In genomic region chr11:59426361-59427067, GRCh38 we compare ENCODE assay signal across 25 cellular contexts. TPM values are rescaled to one million over a fixed set of nuclear protein-coding genes. Genes with fewer than 3 reads are reported as not detected.
DNase-seq lines count a peak whose midpoint lies in the region; ATAC-seq, FAIRE-seq and TF ChIP-seq lines count a peak whose summit lies in the region.
"Had no signal": no experiment of that assay in that cellular context is flagged by ENCODE, and none has a peak within 500 bp of the region (broad histone marks: within the 10 kb centered on the region; RNA-seq: fewer than 3 reads in every experiment).

Gene OR5A2 (minus strand): TSS chr11:59426413. CDS start chr11:59422953, 3,460 bp downstream.

- no peak within 1 kb of the TSS for H3K4ac ChIP-seq in H1 (replicated peaks; ENCODE audit: insufficient read length, low read depth, low read length)

- H4K5ac ChIP-seq in H1 (ENCODE audit: insufficient read length, low read depth, low read length), result no peak within 1 kb of the TSS

- TF ChIP-seq CTCF in H1 (IDR thresholded peaks at IDR 0.05; ENCODE audit: control extremely low read depth in 1 of 3, insufficient read depth in 1 of 3, low read depth in 1 of 3, low read length in 3 of 3) (no peak), neural cell (IDR thresholded peaks at IDR 0.05; ENCODE audit: poor library complexity, severe bottlenecking) (no peak), ovary (IDR thresholded peaks at IDR 0.05) (no peak)

- peak within 1 kb of the TSS; percentile 40 to 46; a peak in 3 of 4 replicates for H3K4me2 ChIP-seq in H1 (ENCODE audit: insufficient read depth in 1 of 2, low read depth in 2 of 2, low read length in 2 of 2)
- H3K4me2 ChIP-seq in neural cell (ENCODE audit: low read length), result no peak within 1 kb of the TSS

- H3K14ac ChIP-seq in H1 (ENCODE audit: insufficient read length), result no peak within 1 kb of the TSS

- peak within 1 kb of the TSS; percentile 67; the same call in 1 of the 2 replicates for H2AFZ ChIP-seq in H1 (ENCODE audit: low read length)
- H2AFZ ChIP-seq in neural cell (ENCODE audit: low read depth, low read length), result peak within 1 kb of the TSS; percentile 36

- no peaks in the 10 kb centered on the region for H3K27me3 ChIP-seq in H7 (ENCODE audit: control insufficient read depth, insufficient read depth, low read length)
- H3K27me3 ChIP-seq in H1 (replicated peaks in 1 of 4; ENCODE audit: control insufficient read depth in 3 of 4, extremely low read depth in 1 of 4, insufficient read depth in 3 of 4, low read length in 3 of 4), result no peaks in the 10 kb centered on the region
- H3K27me3 ChIP-seq in neural cell (ENCODE audit: insufficient read depth, low read depth, low read length), result no peaks in the 10 kb centered on the region
- H3K27me3 ChIP-seq in ovary, result no peaks in the 10 kb centered on the region
- H3K27me3 ChIP-seq: uterus had no signal

- peak within 1 kb of the TSS; percentile 24 for H2BK20ac ChIP-seq in H1 (ENCODE audit: low read length)

- intact Hi-C loops in ovary (cut with DNase I), result no loop called here

- peak within 1 kb of the TSS; percentile 27 for H2BK120ac ChIP-seq in H1 (replicated peaks; ENCODE audit: low read depth, low read length)

- no peaks in the 10 kb centered on the region for H3F3A ChIP-seq in neural cell (ENCODE audit: insufficient read depth, low read length, poor library complexity, severe bottlenecking)

- 0 out of 2 replicates have a peak within 1 kb of the TSS, but pooled peaks have one; percentile 30 for H2BK12ac ChIP-seq in H1 (ENCODE audit: low read depth, low read length)

- H4K8ac ChIP-seq in H1 (ENCODE audit: extremely low read depth, insufficient read depth, low read length), result no peak within 1 kb of the TSS

- no peak within 1 kb of the TSS for H3K4me3 ChIP-seq in H7 (ENCODE audit: insufficient read depth, low read depth, low read length)
- H3K4me3 ChIP-seq in H1 (ENCODE audit: extremely low read depth in 1 of 4, insufficient read depth in 2 of 4, low read depth in 3 of 4, low read length in 4 of 4), result peak within 1 kb of the TSS in 2 of 4 experiments; percentile 0 to 22; a peak in 2 of 8 replicates
- peak within 1 kb of the TSS; percentile 16 for H3K4me3 ChIP-seq in neural cell (ENCODE audit: low read length)
- H3K4me3 ChIP-seq in ovary, result no peak within 1 kb of the TSS
- H3K4me3 ChIP-seq: prostate gland, skin epidermis, uterus had no signal

- no peak for ATAC-seq in HG03159 (IDR thresholded peaks at IDR 0.05; ENCODE audit: unreplicated experiment)
- ATAC-seq: foreskin keratinocyte; naive thymus-derived CD8-positive, alpha-beta T cell; Right ventricle myocardium inferior; T-cell had no signal

- H3K23ac ChIP-seq in H1 (ENCODE audit: insufficient read length), result no peak within 1 kb of the TSS

- no peaks in the 10 kb centered on the region for H3K79me1 ChIP-seq in H1 (ENCODE audit: low read depth, low read length)

- H3K9me2 ChIP-seq in neural cell (ENCODE audit: insufficient read depth, low read length), result no peaks in the 10 kb centered on the region

- TF ChIP-seq RAD21 in H1 (IDR thresholded peaks at IDR 0.05 in 1 of 2, conservative IDR thresholded peaks at IDR 0.05 in 1 of 2; ENCODE audit: low read depth in 2 of 2, low read length in 2 of 2), result no peak
- no peak for TF ChIP-seq RAD21 in neural cell (conservative IDR thresholded peaks at IDR 0.05)

- H3K18ac ChIP-seq in H1 (ENCODE audit: extremely low read depth, low read length), result peak within 1 kb of the TSS; percentile 7; the same call in 1 of the 2 replicates

- H3K9ac ChIP-seq in H1 (replicated peaks in 1 of 4; ENCODE audit: extremely low read depth in 1 of 4, low read depth in 3 of 4, low read length in 3 of 4) (no peak within 1 kb of the TSS), neural cell (ENCODE audit: low read length) (no peak within 1 kb of the TSS)

- no peak for TF ChIP-seq EP300 in H1 (IDR thresholded peaks at IDR 0.05; ENCODE audit: borderline replicate concordance in 1 of 2, low read depth in 2 of 2, low read length in 2 of 2)
- TF ChIP-seq EP300 in neural cell (conservative IDR thresholded peaks at IDR 0.05; ENCODE audit: poor library complexity, severe bottlenecking), result no peak
- no peak for TF ChIP-seq EP300 in ovary (IDR thresholded peaks at IDR 0.05)

- TF ChIP-seq POLR2A in H1 (IDR thresholded peaks at IDR 0.05; ENCODE audit: control extremely low read depth in 1 of 2, low read depth in 2 of 2, low read length in 2 of 2), result no peak; a peak in 1 of 3 replicates
- no peak for TF ChIP-seq POLR2A in ovary (IDR thresholded peaks at IDR 0.05)

- H3K9me3 ChIP-seq in H1 (ENCODE audit: insufficient read depth in 2 of 2, low read depth in 1 of 2, low read length in 1 of 2) (no peaks in the 10 kb centered on the region), neural cell (ENCODE audit: low read length) (no peaks in the 10 kb centered on the region), ovary (no peaks in the 10 kb centered on the region)
- H3K9me3 ChIP-seq: Caco-2, prostate gland, uterus had no signal

- no peaks in the 10 kb centered on the region for H3K79me2 ChIP-seq in H1 (ENCODE audit: control insufficient read depth in 1 of 2, insufficient read depth in 2 of 2, low read length in 2 of 2)
- H3K79me2 ChIP-seq in neural cell (replicated peaks; ENCODE audit: insufficient read depth, low read length), result no peaks in the 10 kb centered on the region

- H4K20me1 ChIP-seq in H1 (replicated peaks in 1 of 2; ENCODE audit: control insufficient read depth in 1 of 2, insufficient read depth in 2 of 2, low read length in 2 of 2) (no peaks in the 10 kb centered on the region), neural cell (ENCODE audit: insufficient read depth) (no peaks in the 10 kb centered on the region)

- no peak within 1 kb of the TSS for H2AK5ac ChIP-seq in H1 (ENCODE audit: low read depth, low read length)

- no peaks in the 10 kb centered on the region for H3K23me2 ChIP-seq in H1 (ENCODE audit: low read depth, low read length)

- peak; percentile 40 for DNase-seq in H7
- peak; percentile 32 for DNase-seq in NCI-H69 (lab: John Stamatoyannopoulos, UW)
- peak; percentile 34 to 49 for DNase-seq in H1 (ENCODE audit: low read depth in 1 of 2, low spot score in 2 of 2)
- DNase-seq in ovary, result no peak
- DNase-seq in Ammon's horn (ENCODE audit: low spot score), result no peak
- DNase-seq: activated naive CD4-positive, alpha-beta T cell treated with anti-CD3 and anti-CD28 coated beads for 36 hours; AML-193; anterior cingulate cortex; Caco-2; naive thymus-derived CD8-positive, alpha-beta T cell; NCI-H146; NCI-H226; stimulated activated CD4-positive, alpha-beta T cell treated with anti-CD3 and anti-CD28 coated beads, Interleukin-4, amount 100 ng/mL, for 24 hours; T-cell; uterus had no signal

- FAIRE-seq in H1 (lab: Jason Lieb, UNC), result peak; percentile 52
- FAIRE-seq: colon, islet of Langerhans had no signal

- H3K56ac ChIP-seq in H1 (replicated peaks; ENCODE audit: insufficient read length, low read depth, low read length), result no peak within 1 kb of the TSS

- H3K4me1 ChIP-seq in H1 (replicated peaks in 1 of 4; ENCODE audit: control insufficient read depth in 3 of 4, insufficient read depth in 4 of 4, low read length in 3 of 4), result peaks cover 3 to 7% (median 4%) of the 10 kb centered on the region in 4 experiments; a peak in 6 of 7 replicates
- no peaks in the 10 kb centered on the region for H3K4me1 ChIP-seq in ovary (ENCODE audit: insufficient read depth)
- H3K4me1 ChIP-seq: Caco-2, foreskin keratinocyte, prostate gland, uterus had no signal

- H3K27ac ChIP-seq in H1 (ENCODE audit: low read depth, low read length) (peak within 1 kb of the TSS; percentile 30; the same call in 1 of the 2 replicates), neural cell (ENCODE audit: low read length) (no peak within 1 kb of the TSS), ovary (no peak within 1 kb of the TSS)
- H3K27ac ChIP-seq: epithelial cell of prostate, foreskin keratinocyte, prostate gland, skin epidermis, uterus had no signal

- peak within 1 kb of the TSS; percentile 32; the same call in 1 of the 2 replicates for H2BK5ac ChIP-seq in H1 (ENCODE audit: low read depth, low read length)

- CTCF ChIA-PET in H1 (lab: Charles Lee; ENCODE audit: partially characterized antibody), result interaction anchor here (1.3 to 2.7 kb wide), 5 partner anchors 9 to 268 kb away, joined by 3 to 9 read pairs (median 5); partner anchors contain the start of gene DTX4

- no peak within 1 kb of the TSS for H2BK15ac ChIP-seq in H1 (ENCODE audit: low read length)

- H3K36me3 ChIP-seq in H7 (replicated peaks; ENCODE audit: control insufficient read depth, insufficient read depth, low read length) (no peaks in the 10 kb centered on the region), H1 (ENCODE audit: control insufficient read depth in 2 of 4, insufficient read depth in 4 of 4, low read length in 3 of 4) (no peaks in the 10 kb centered on the region), neural cell (ENCODE audit: insufficient read depth, low read length) (no peaks in the 10 kb centered on the region), ovary (no peaks in the 10 kb centered on the region)
- H3K36me3 ChIP-seq: prostate gland, uterus had no signal

- WGBS in H1 (ENCODE audit: extremely low coverage in 1 of 2, insufficient coverage in 1 of 2, insufficient read length in 1 of 2, insufficient replicate concordance in 2 of 2, low coverage in 1 of 2, low lambda C conversion rate in 2 of 2, missing lambda C conversion rate in 1 of 2), 2 experiments, result 33% methylated on average over 5 of the region's 5 CpGs; no CpG with 5 or more reads in 1 of the 2 experiments
- WGBS in ovary, 3 donors, result 55 to 60% (median 57%) methylated on average over 5 of the region's 5 CpGs

- peak within 1 kb of the TSS; percentile 3 for H4K91ac ChIP-seq in H1 (replicated peaks; ENCODE audit: insufficient read length, low read length)

- POLR2A ChIA-PET in H1 (lab: Charles Lee; ENCODE audit: partially characterized antibody), result interaction anchor here (0.7 to 1.5 kb wide), 3 partner anchors 171 to 254 kb away, joined by 3 to 5 read pairs (median 4); partner anchors contain the start of gene DTX4

TF ChIP-seq in H1, 55 proteins besides CTCF, POLR2A, EP300 and RAD21 (continues in another document):
- TF ChIP-seq CHD1 (IDR thresholded peaks at IDR 0.05; ENCODE audit: low read depth, low read length), result no peak
- peak; percentile 56 for TF ChIP-seq ASH2L (IDR thresholded peaks at IDR 0.05; ENCODE audit: low read length)

TF ChIP-seq in neural cell, 6 proteins besides CTCF, POLR2A, EP300 and RAD21 (continues in another document):
- no peak for TF ChIP-seq SMC3 (conservative IDR thresholded peaks at IDR 0.05; ENCODE audit: poor library complexity)

RNA-seq across cellular contexts. Expression of gene OR5A2, which starts in this region (rescaled TPM):
- not detected in 2 replicates for total RNA-seq in H7 (2014; rRNA removed; shearing (Covaris generic))
- total RNA-seq in H1 (2021; fragmentation: NEBNext Ultra II Directional; extraction: Animal tissue kit (Norgen Biotek cat#: 25700)), result not detected in 2 replicates
- polyA plus RNA-seq in H1 (2011; rRNA removed) (not detected in 2 replicates), neural cell (not detected in 2 replicates), ovary (not detected)
- polyA plus RNA-seq in H1 (2011; cell fraction: cytosol; rRNA removed), result 0.01 TPM
- not detected for polyA plus RNA-seq in H1 (2011; cell fraction: nucleus; rRNA removed)
- polyA plus RNA-seq in H1 (2012, experiment 1 of 2), result not detected in 4 replicates
- polyA plus RNA-seq in H1 (2012, experiment 2 of 2), result not detected
- polyA plus RNA-seq in H1 (2013, experiment 1 of 2), result under 0.01 TPM
- polyA plus RNA-seq in H1 (2013, experiment 2 of 2), result 0.02 TPM
- polyA minus RNA-seq in H1 (2011; rRNA and poly(A)+ RNA removed), result not detected in 2 replicates
- not detected for polyA minus RNA-seq in H1 (2011; cell fraction: cytosol; rRNA and poly(A)+ RNA removed)
- polyA minus RNA-seq in H1 (2011; cell fraction: nucleus; rRNA and poly(A)+ RNA removed), result not detected
- polyA minus RNA-seq in neural cell, result not detected in 2 replicates
- not detected for total RNA-seq in ovary
- total RNA-seq: activated naive CD4-positive, alpha-beta T cell treated with anti-CD3 and anti-CD28 coated beads for 36 hours; Caco-2; foreskin keratinocyte; naive thymus-derived CD8-positive, alpha-beta T cell; prostate gland; Right ventricle myocardium inferior; subcutaneous adipose tissue; T-cell; uterus had no signal
- polyA plus RNA-seq: foreskin keratinocyte; naive thymus-derived CD8-positive, alpha-beta T cell had no signal

Comparison
In these comparisons a context has a peak if more than half of its experiments do, and no peak if none do; other contexts are left out.
1. Peak in DNase-seq in H7; RNA of the gene not detected or under 1 TPM.
2. Peak in DNase-seq, H3K27ac ChIP-seq and H3K4me2 ChIP-seq in H1; RNA of the gene not detected or under 1 TPM.